15 cellular contexts compared by ENCODE assay signal in the genomic region with DNA sequence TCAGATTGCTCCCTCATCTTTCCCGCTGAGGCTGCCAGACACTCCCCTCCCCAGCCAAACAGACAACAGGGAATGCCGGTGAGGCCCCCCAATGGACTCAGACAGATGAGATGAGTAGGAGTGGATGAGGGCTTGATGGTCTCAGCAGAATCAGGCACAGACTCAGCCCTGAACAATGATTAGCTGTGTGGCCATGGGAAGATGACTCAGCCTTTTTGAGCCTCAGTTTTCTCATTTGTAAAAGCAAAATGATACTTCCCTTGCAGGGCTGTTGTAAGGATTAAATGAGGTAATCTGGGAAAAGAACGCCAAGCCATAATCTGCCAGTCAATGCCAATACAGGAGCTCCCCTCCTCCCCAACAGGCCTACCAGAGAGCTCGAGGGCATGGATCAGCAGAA. TPM values are rescaled to one million over a fixed set of nuclear protein-coding genes. Genes with fewer than 3 reads are reported as not detected.
A peak's percentile ranks its signal among the peaks of the same experiment; 100 is the strongest.
DNase-seq lines count a peak whose midpoint lies in the region; ATAC-seq, FAIRE-seq and TF ChIP-seq lines count a peak whose summit lies in the region.
"Had no signal": no experiment of that assay in that cellular context is flagged by ENCODE, and none has a peak within 500 bp of the region (broad histone marks: within the 10 kb centered on the region; RNA-seq: fewer than 3 reads in every experiment).

No MANE protein-coding gene starts in this region.

- DNase-seq in RCC 7860 (ENCODE audit: low spot score) (peak; percentile 22), midbrain (lab: John Stamatoyannopoulos, UW) (peak; percentile 67), thyroid gland (no peak), GM12891 (ENCODE audit: insufficient read length, low spot score) (no peak), NCI-H345 (lab: John Stamatoyannopoulos, UW) (no peak)
- DNase-seq: activated CD4-positive, CD25-positive, alpha-beta regulatory T cell treated with anti-CD3 and anti-CD28 coated beads, Interleukin-2, amount 50 U/mL, for 72 hours; foreskin keratinocyte; NCI-H146; NCI-H446 treated with DMSO at 0.1 percent for 48 hours; pancreas; SJCRH30 had no signal

- no peak overlapping the region for H3K9ac ChIP-seq in stomach smooth muscle (ENCODE audit: low read length in 2 of 2)

- peak; percentile 59 for FAIRE-seq in RCC 7860 (lab: Jason Lieb, UNC)
- no peak for FAIRE-seq in GM12891 (lab: Jason Lieb, UNC)
- FAIRE-seq: endometrium, pancreas had no signal

- no peak for ATAC-seq in GM18867 (IDR thresholded peaks at IDR 0.05; ENCODE audit: unreplicated experiment)
- ATAC-seq: foreskin keratinocyte, pancreas had no signal

- peak overlapping the region; percentile 94 for H3K27ac ChIP-seq in cingulate gyrus (ENCODE audit: low read depth, low read length)
- peak overlapping the region; percentile 67 for H3K27ac ChIP-seq in stomach smooth muscle (ENCODE audit: low read length)
- H3K27ac ChIP-seq in thyroid gland = no peak overlapping the region
- H3K27ac ChIP-seq: foreskin keratinocyte, pancreas, SJCRH30 had no signal

- H3K4me3 ChIP-seq in stomach smooth muscle (ENCODE audit: low read length in 2 of 2) = no peak overlapping the region
- no peak overlapping the region for H3K4me3 ChIP-seq in thyroid gland (replicated peaks in 1 of 3)
- H3K4me3 ChIP-seq: pancreas, SJCRH30 had no signal

- H3K9me3 ChIP-seq in stomach smooth muscle (ENCODE audit: control insufficient read depth in 2 of 2, low read length in 2 of 2) (peaks cover 0 to 3% of the 10 kb centered on the region in 2 donors), thyroid gland (no peaks in the 10 kb centered on the region)
- H3K9me3 ChIP-seq: pancreas had no signal

- H3K36me3 ChIP-seq in stomach smooth muscle (ENCODE audit: control insufficient read depth in 2 of 2, insufficient read depth in 2 of 2, low read length in 2 of 2) (peaks cover 16 to 17% of the 10 kb centered on the region in 2 donors), thyroid gland (peaks cover 12% of the 10 kb centered on the region in 2 donors)

- intact Hi-C loops in thyroid gland (cut with DNase I) = no loop called here

- TF ChIP-seq POLR2A in thyroid gland (IDR thresholded peaks at IDR 0.05) (no peak), GM12891 (IDR thresholded peaks at IDR 0.05; ENCODE audit: low read depth, low read length) (no peak)

- H3K27me3 ChIP-seq in stomach smooth muscle (ENCODE audit: control insufficient read depth in 1 of 2, insufficient read depth in 2 of 2, low read length in 2 of 2) = no peaks in the 10 kb centered on the region
- no peaks in the 10 kb centered on the region for H3K27me3 ChIP-seq in thyroid gland
- H3K27me3 ChIP-seq: foreskin keratinocyte, pancreas, SJCRH30 had no signal

- no peak for TF ChIP-seq CTCF in thyroid gland (IDR thresholded peaks at IDR 0.05)

- peaks cover 64% of the 10 kb centered on the region for H3K4me1 ChIP-seq in stomach smooth muscle (ENCODE audit: control insufficient read depth, insufficient read depth, low read length)
- H3K4me1 ChIP-seq in thyroid gland = peaks cover 25 to 43% of the 10 kb centered on the region in 2 donors
- H3K4me1 ChIP-seq: foreskin keratinocyte had no signal

- WGBS in thyroid gland, 2 donors = 79 to 99% methylated on average over 4 of the region's 4 CpGs

TF ChIP-seq in GM12891, 5 proteins besides CTCF, POLR2A, EP300 and RAD21:
- TF ChIP-seq PAX5 (IDR thresholded peaks at IDR 0.05; ENCODE audit: insufficient read depth, low read length, severe bottlenecking) (no peak), TAF1 (IDR thresholded peaks at IDR 0.05; ENCODE audit: low read depth, low read length) (no peak), POU2F2 (IDR thresholded peaks at IDR 0.05; ENCODE audit: low read depth, low read length) (no peak), SPI1 (IDR thresholded peaks at IDR 0.05; ENCODE audit: low read depth, low read length) (no peak), POLR2AphosphoS5 (IDR thresholded peaks at IDR 0.05; ENCODE audit: low read depth, low read length) (no peak)
TF ChIP-seq in GM12891: peak in this region for 0.

RNA-seq across cellular contexts. Expression of gene C1orf198, which starts 12.4 kb away (rescaled TPM):
- 100 to 1,000 TPM in 3 of 4 donors, 10 to 100 TPM in 1; 87.8 to 142 (median 124) TPM for total RNA-seq in thyroid gland
- 1.2 TPM for polyA plus RNA-seq in GM12891 (2012; ENCODE audit: low read depth, missing spikeins)

Comparison
In these comparisons a context has a peak if more than half of its experiments do, and no peak if none do; other contexts are left out.
1. DNase-seq: peak in RCC 7860 (single experiment) and midbrain (single experiment); none in thyroid gland (0 of 2), GM12891 (single experiment) and NCI-H345 (single experiment).
2. H3K27ac ChIP-seq: peak in cingulate gyrus (single experiment) and stomach smooth muscle (single experiment); none in thyroid gland (0 of 3).